ENCODE assay signal across 13 cellular contexts in the genomic region with DNA sequence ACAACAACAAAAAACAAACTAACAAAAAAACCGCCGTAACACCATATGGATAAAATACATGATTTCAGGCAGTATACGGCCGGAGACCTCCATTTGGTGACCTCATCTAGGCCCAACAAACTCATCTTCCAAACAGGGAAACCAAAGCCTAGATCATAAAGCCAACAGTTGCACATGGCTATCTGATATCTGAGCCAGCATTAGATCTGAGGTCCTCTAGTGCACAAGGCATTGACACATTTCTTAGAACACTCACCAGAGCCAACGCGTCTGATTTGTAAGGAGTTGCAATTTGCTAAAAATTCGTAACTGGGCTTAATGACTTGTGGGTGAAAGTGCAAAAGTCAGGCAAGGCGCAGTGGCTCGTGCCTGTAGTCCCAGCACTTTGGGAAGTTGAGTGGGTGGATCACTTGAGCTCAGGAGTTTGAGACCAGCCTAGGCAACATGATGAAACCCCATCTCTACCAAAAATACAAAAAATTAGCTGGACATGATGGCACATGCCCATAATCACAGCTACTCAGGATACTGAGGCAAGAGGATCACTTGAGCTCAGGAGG. TPM values are rescaled to one million over a fixed set of nuclear protein-coding genes. Genes with fewer than 3 reads are reported as not detected.
DNase-seq lines count a peak whose midpoint lies in the region; ATAC-seq and TF ChIP-seq lines count a peak whose summit lies in the region.
"Had no signal": no experiment of that assay in that cellular context is flagged by ENCODE, and none has a peak within 500 bp of the region (broad histone marks: within the 10 kb centered on the region; RNA-seq: fewer than 3 reads in every experiment).

No MANE protein-coding gene starts in this region.

- H3K9me3 Mint-ChIP-seq in endodermal cell = no peaks in the 10 kb centered on the region
- H3K9me3 Mint-ChIP-seq in activated CD8-positive, alpha-beta T cell treated with anti-CD3 and anti-CD28 coated beads, Interleukin-2, amount 10 ng/mL, durations not matched to agents 7 days and 5 days (ENCODE audit: insufficient read depth) = no peaks in the 10 kb centered on the region

- POLR2A ChIA-PET in HCT116 (lab: Charles Lee) = no interaction called here
- POLR2A ChIA-PET in activated CD8-positive, alpha-beta T cell treated with anti-CD3 and anti-CD28 coated beads, Interleukin-2, amount 10 ng/mL, durations not matched to agents 7 days and 5 days (lab: Charles Lee) = no interaction called here

- H3K27ac Mint-ChIP-seq in endodermal cell = no peak overlapping the region
- no peak overlapping the region for H3K27ac Mint-ChIP-seq in activated CD8-positive, alpha-beta T cell treated with anti-CD3 and anti-CD28 coated beads, Interleukin-2, amount 10 ng/mL, durations not matched to agents 7 days and 5 days
- H3K27ac Mint-ChIP-seq: CD4-positive, alpha-beta memory T cell had no signal

- H3K4me1 ChIP-seq in HCT116 (ENCODE audit: control insufficient read depth in 1 of 2, insufficient read depth in 2 of 2, low read length in 2 of 2) (no peaks in the 10 kb centered on the region; a peak in 1 of 4 replicates), endodermal cell (ENCODE audit: control insufficient read depth, insufficient read depth, low read length) (no peaks in the 10 kb centered on the region), osteoblast (ENCODE audit: insufficient read depth, low read length) (peaks cover 4% of the 10 kb centered on the region)
- H3K4me1 ChIP-seq: BE2C had no signal

- no peaks in the 10 kb centered on the region for H3K36me3 ChIP-seq in HCT116 (ENCODE audit: control insufficient read depth in 1 of 2, insufficient read depth in 2 of 2, low read length in 2 of 2)
- no peaks in the 10 kb centered on the region for H3K36me3 ChIP-seq in endodermal cell (ENCODE audit: control insufficient read depth, insufficient read depth, low read length)
- no peaks in the 10 kb centered on the region for H3K36me3 ChIP-seq in osteoblast (ENCODE audit: insufficient read depth, low read length)
- H3K36me3 ChIP-seq: BE2C had no signal

- CTCF ChIA-PET in HCT116 (lab: Charles Lee) = no interaction called here
- CTCF ChIA-PET in activated CD8-positive, alpha-beta T cell treated with anti-CD3 and anti-CD28 coated beads, Interleukin-2, amount 10 ng/mL, durations not matched to agents 7 days and 5 days (lab: Charles Lee) = interaction anchor here (0.9 kb wide), 1 partner anchor 237 kb away, joined by 4 read pairs; no protein-coding TSS in a partner anchor

- RAD21 ChIA-PET in HCT116 (lab: Charles Lee; ENCODE audit: low non-redundant PET in 1 of 2, low total read pairs in 2 of 2, uncharacterized antibody in 2 of 2, unreplicated experiment in 2 of 2) = interaction anchor here in 1 of 2 experiments (0.7 kb wide), 1 partner anchor 55 kb away, joined by 3 read pairs; no protein-coding TSS in a partner anchor

- peak overlapping the region; percentile 32; the same call in 1 of the 2 replicates for H3K4me2 ChIP-seq in HCT116 (ENCODE audit: low read length)
- peak overlapping the region; percentile 30 for H3K4me2 ChIP-seq in osteoblast (ENCODE audit: insufficient read depth, low read length)

- ATAC-seq in HCT116 = no peak
- ATAC-seq in activated CD8-positive, alpha-beta T cell treated with anti-CD3 and anti-CD28 coated beads, Interleukin-2, amount 10 ng/mL, durations not matched to agents 7 days and 5 days = no peak

- no peaks in the 10 kb centered on the region for H3K9me2 ChIP-seq in HCT116 (ENCODE audit: insufficient read depth)

- H3K9me3 ChIP-seq in HCT116 (ENCODE audit: control insufficient read depth in 1 of 2, insufficient read depth in 1 of 2, low read depth in 1 of 2, low read length in 2 of 2) (no peaks in the 10 kb centered on the region), endodermal cell (ENCODE audit: control insufficient read depth, low read length) (no peaks in the 10 kb centered on the region), osteoblast (ENCODE audit: low read depth, low read length) (no peaks in the 10 kb centered on the region)
- H3K9me3 ChIP-seq: BE2C had no signal

- H3K79me2 ChIP-seq in HCT116 (ENCODE audit: insufficient read depth, low read length) (no peaks in the 10 kb centered on the region), osteoblast (ENCODE audit: insufficient read depth, low read length) (no peaks in the 10 kb centered on the region)

- H3K27me3 Mint-ChIP-seq in endodermal cell (ENCODE audit: insufficient read depth) = no peaks in the 10 kb centered on the region
- no peaks in the 10 kb centered on the region for H3K27me3 Mint-ChIP-seq in activated CD8-positive, alpha-beta T cell treated with anti-CD3 and anti-CD28 coated beads, Interleukin-2, amount 10 ng/mL, durations not matched to agents 7 days and 5 days (ENCODE audit: low read depth)

- TF ChIP-seq CTCF in HCT116 (IDR thresholded peaks at IDR 0.05 in 2 of 3, conservative IDR thresholded peaks at IDR 0.05 in 1 of 3; ENCODE audit: borderline replicate concordance in 1 of 3, insufficient read depth in 1 of 3, low read depth in 2 of 3, low read length in 2 of 3) (no peak), endodermal cell (conservative IDR thresholded peaks at IDR 0.05) (no peak), osteoblast (IDR thresholded peaks at IDR 0.05; ENCODE audit: extremely low read depth, low read depth, low read length) (no peak)

- no peak for TF ChIP-seq RAD21 in HCT116 (IDR thresholded peaks at IDR 0.05; ENCODE audit: low read depth)

- H3K36me3 Mint-ChIP-seq in endodermal cell (ENCODE audit: low read depth) = peaks cover 2% of the 10 kb centered on the region
- no peaks in the 10 kb centered on the region for H3K36me3 Mint-ChIP-seq in activated CD8-positive, alpha-beta T cell treated with anti-CD3 and anti-CD28 coated beads, Interleukin-2, amount 10 ng/mL, durations not matched to agents 7 days and 5 days (ENCODE audit: low read depth)
- H3K36me3 Mint-ChIP-seq: CD4-positive, alpha-beta memory T cell had no signal

- intact Hi-C loops in HCT116 (cut with micrococcal nuclease) = no loop called here

- no peak overlapping the region for H3K4me3 Mint-ChIP-seq in endodermal cell
- H3K4me3 Mint-ChIP-seq in activated CD8-positive, alpha-beta T cell treated with anti-CD3 and anti-CD28 coated beads, Interleukin-2, amount 10 ng/mL, durations not matched to agents 7 days and 5 days = no peak overlapping the region
- H3K4me3 Mint-ChIP-seq: CD4-positive, alpha-beta memory T cell had no signal

- H3K4me3 ChIP-seq in HCT116 (replicated peaks in 1 of 2; ENCODE audit: low read depth in 1 of 2, low read length in 2 of 2) (no peak overlapping the region), endodermal cell (ENCODE audit: low read length) (no peak overlapping the region), osteoblast (ENCODE audit: insufficient read depth, low read length) (no peak overlapping the region)

- DNase-seq in HCT116 (ENCODE audit: low read depth, low spot score) (no peak), OCI-M1 (lab: John Stamatoyannopoulos, UW) (peak; percentile 48), endodermal cell (no peak), osteoblast (ENCODE audit: insufficient read length, low spot score, missing footprints) (no peak), Kasumi-1 (lab: John Stamatoyannopoulos, UW) (no peak), NOMO-1 treated with DMSO at 0.1 percent for 48 hours (lab: John Stamatoyannopoulos, UW; ENCODE audit: unreplicated experiment) (no peak)
- DNase-seq in activated CD8-positive, alpha-beta T cell treated with anti-CD3 and anti-CD28 coated beads, Interleukin-2, amount 10 ng/mL, durations not matched to agents 7 days and 5 days = no peak
- DNase-seq: BE2C; CD4-positive, alpha-beta memory T cell; NCI-H1436 treated with DMSO at 0.1 percent for 48 hours; NCI-H2081; NCI-H345; NCI-H69 had no signal

- H4K20me1 ChIP-seq in HCT116 (ENCODE audit: insufficient read depth) (no peaks in the 10 kb centered on the region), osteoblast (ENCODE audit: insufficient read depth, low read length) (no peaks in the 10 kb centered on the region)

- TF ChIP-seq POLR2A in HCT116 (IDR thresholded peaks at IDR 0.05; ENCODE audit: borderline replicate concordance, extremely low read depth, insufficient read depth, insufficient read length) = no peak

- no TSS peak for BruUV-seq in HCT116 (replicated peaks; lab: Mats Ljungman, UMichigan)

- peaks cover 10% of the 10 kb centered on the region for H3K4me1 Mint-ChIP-seq in endodermal cell
- H3K4me1 Mint-ChIP-seq in activated CD8-positive, alpha-beta T cell treated with anti-CD3 and anti-CD28 coated beads, Interleukin-2, amount 10 ng/mL, durations not matched to agents 7 days and 5 days (ENCODE audit: low read depth) = no peaks in the 10 kb centered on the region
- H3K4me1 Mint-ChIP-seq: CD4-positive, alpha-beta memory T cell had no signal

- H3K27ac ChIP-seq in HCT116 (ENCODE audit: low read depth, low read length) (no peak overlapping the region), endodermal cell (ENCODE audit: low read depth, low read length) (peak overlapping the region; percentile 84), osteoblast (ENCODE audit: low read depth, low read length) (no peak overlapping the region)

- H3K9ac ChIP-seq in HCT116 (ENCODE audit: low read length) = no peak overlapping the region
- H3K9ac ChIP-seq in endodermal cell (ENCODE audit: extremely low read depth, low read length, poor library complexity, severe bottlenecking) = no peak overlapping the region

- H2AFZ ChIP-seq in HCT116 (ENCODE audit: low read depth, low read length, poor library complexity, severe bottlenecking) (no peak overlapping the region), osteoblast (ENCODE audit: low read length) (no peak overlapping the region)

- WGBS in endodermal cell (ENCODE audit: insufficient coverage in 1 of 2, insufficient read length in 1 of 2), 2 experiments = 89 to 90% methylated on average over 8 to 9 of the region's 9 CpGs

- H3K27me3 ChIP-seq in HCT116 (ENCODE audit: insufficient read depth, low read length) (no peaks in the 10 kb centered on the region), endodermal cell (ENCODE audit: control insufficient read depth, insufficient read depth, low read length, poor library complexity, severe bottlenecking) (no peaks in the 10 kb centered on the region), osteoblast (ENCODE audit: insufficient read depth, low read length) (no peaks in the 10 kb centered on the region)
- H3K27me3 ChIP-seq: BE2C had no signal

TF ChIP-seq in HCT116, 20 proteins besides CTCF, POLR2A, EP300 and RAD21:
- no peak for TF ChIP-seq YY1 (IDR thresholded peaks at IDR 0.05; ENCODE audit: extremely low read depth, insufficient replicate concordance, low read depth, low read length)

RNA-seq across cellular contexts. Expression of gene NUDT4, which starts 42.0 kb away (rescaled TPM):
- total RNA-seq in HCT116 (2021; ENCODE audit: unreplicated experiment) (41.2 TPM), endodermal cell (100 to 1,000 TPM; 334 to 453 TPM), osteoblast (138 and 145 TPM in 2 replicates)
- polyA plus RNA-seq in HCT116 (2012) = 9.8 and 12.5 TPM in 2 replicates
- 125 TPM for polyA plus RNA-seq in endodermal cell (2013, experiment 1 of 2)
- polyA plus RNA-seq in endodermal cell (2013, experiment 2 of 2) = 149 TPM
- 10 to 100 TPM; 56.3 to 61.0 TPM for total RNA-seq in activated CD8-positive, alpha-beta T cell treated with anti-CD3 and anti-CD28 coated beads, Interleukin-2, amount 10 ng/mL, durations not matched to agents 7 days and 5 days
